11 cellular contexts compared by ENCODE assay signal in the genomic region with DNA sequence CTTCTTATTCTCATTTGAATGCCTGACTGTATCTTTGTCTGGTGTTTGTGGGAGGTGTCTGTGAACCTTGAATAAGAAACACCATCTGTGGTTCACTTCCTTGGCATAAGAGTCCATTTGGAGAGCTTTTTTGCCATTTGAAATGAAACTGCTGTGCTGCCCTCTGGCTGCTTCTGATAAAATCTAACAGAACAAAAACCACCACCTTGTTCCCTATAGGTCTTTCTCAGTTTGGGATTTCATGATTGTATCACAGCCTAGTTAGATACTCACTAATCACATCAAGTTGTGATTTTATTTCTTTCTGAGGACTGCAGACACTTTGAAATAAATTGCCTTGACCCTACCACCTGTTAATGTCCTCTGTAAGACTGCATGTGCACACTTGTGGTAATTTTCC.
DNase-seq lines count a peak whose midpoint lies in the region; ATAC-seq and TF ChIP-seq lines count a peak whose summit lies in the region.
"Had no signal": no experiment of that assay in that cellular context is flagged by ENCODE, and none has a peak within 500 bp of the region (broad histone marks: within the 10 kb centered on the region; RNA-seq: fewer than 3 reads in every experiment).

No MANE protein-coding gene starts in this region.

- H3K9me3 ChIP-seq in SK-N-SH: peaks cover 14% of the 10 kb centered on the region; the same call in 1 of the 2 replicates

- in situ Hi-C loops in SK-MEL-5 (cut with HindIII; ENCODE audit: low pct_unique_long_range_greater_than_20kb, low sequenced_read_pairs): no loop called here

- no peaks in the 10 kb centered on the region for H3K36me3 ChIP-seq in SK-N-SH (replicated peaks in 1 of 2; ENCODE audit: control insufficient read depth in 1 of 2, insufficient read depth in 2 of 2, low read length in 1 of 2)
- H3K36me3 ChIP-seq: stomach had no signal

- TF ChIP-seq RAD21 in SK-N-SH (IDR thresholded peaks at IDR 0.05; ENCODE audit: low read length): peak; percentile 45

- POLR2A ChIA-PET in SK-N-SH (lab: Yijun Ruan, JAX): no interaction called here

- CTCF ChIA-PET in SK-N-SH (lab: Yijun Ruan, JAX): interaction anchor here (0.7 to 1.3 kb wide), 2 partner anchors 20 to 158 kb away, joined by 3 read pairs; no protein-coding TSS in a partner anchor

- H4K20me1 ChIP-seq in SK-N-SH (ENCODE audit: insufficient read depth): no peaks in the 10 kb centered on the region

- no peaks in the 10 kb centered on the region for H3K9me2 ChIP-seq in SK-N-SH

- H3K27ac ChIP-seq in SK-N-SH (ENCODE audit: low read depth in 2 of 2, low read length in 1 of 2): no peak overlapping the region
- H3K27ac ChIP-seq: stomach had no signal

- H3K79me2 ChIP-seq in SK-N-SH (ENCODE audit: insufficient read depth): no peaks in the 10 kb centered on the region

- DNase-seq in SK-N-SH (no peak), SK-MEL-5 (ENCODE audit: low read depth, low spot score) (peak; percentile 32), glomerular endothelial cell (ENCODE audit: extremely low read depth, low read depth, low spot score) (peak; percentile 4), superior temporal gyrus (ENCODE audit: extremely low spot score) (peak; percentile 83)
- DNase-seq in activated CD4-positive, CD25-positive, alpha-beta regulatory T cell (lab: John Stamatoyannopoulos, UW): no peak
- DNase-seq in stimulated activated naive CD4-positive, alpha-beta T cell treated with Interleukin-2 at 50 U/mL for 16 hours (lab: John Stamatoyannopoulos, UW): no peak
- DNase-seq: CD4-positive, alpha-beta T cell; erythroblast; stomach had no signal

- no peaks in the 10 kb centered on the region for H3K27me3 ChIP-seq in SK-N-SH (ENCODE audit: insufficient read depth)
- H3K27me3 ChIP-seq: stomach had no signal

- no peak overlapping the region for H2AFZ ChIP-seq in SK-N-SH (ENCODE audit: low read depth)

- no peaks in the 10 kb centered on the region; a peak in 1 of 4 replicates for H3K4me1 ChIP-seq in SK-N-SH (ENCODE audit: control insufficient read depth in 1 of 2, insufficient read depth in 2 of 2, low read depth in 1 of 2, low read length in 1 of 2)
- H3K4me1 ChIP-seq: stomach had no signal

- TF ChIP-seq EP300 in SK-N-SH (IDR thresholded peaks at IDR 0.05; ENCODE audit: borderline replicate concordance in 1 of 2, low read depth in 1 of 2, low read length in 1 of 2): no peak

- TF ChIP-seq CTCF in SK-N-SH (IDR thresholded peaks at IDR 0.05): 0 out of 2 replicates have a peak, but pooled peaks have one; percentile 21

- H3F3A ChIP-seq in SK-N-SH (replicated peaks; ENCODE audit: insufficient read depth): no peaks in the 10 kb centered on the region

- H3K4me2 ChIP-seq in SK-N-SH: no peak overlapping the region

- no peak overlapping the region for H3K4me3 ChIP-seq in SK-N-SH (ENCODE audit: low read depth in 2 of 2, low read length in 1 of 2)
- H3K4me3 ChIP-seq: stomach had no signal

- ATAC-seq in SK-N-SH treated with all-trans-retinoic acid at 6 μM for 48 hours: no peak
- ATAC-seq in GM19351 (IDR thresholded peaks at IDR 0.05; ENCODE audit: unreplicated experiment): no peak

- no peak overlapping the region for H3K9ac ChIP-seq in SK-N-SH

TF ChIP-seq in SK-N-SH, 30 proteins besides CTCF, POLR2A, EP300 and RAD21:
- TF ChIP-seq TCF12 (IDR thresholded peaks at IDR 0.05) (no peak), RCOR1 (IDR thresholded peaks at IDR 0.05; ENCODE audit: low read length) (peak; percentile 66; the same call in 1 of the 2 replicates), RFX5 (IDR thresholded peaks at IDR 0.05; ENCODE audit: low read length) (no peak), GATA2 (CRISPR knock-in tag; IDR thresholded peaks at IDR 0.05) (peak; percentile 36)

TF ChIP-seq in SK-N-SH treated with all-trans-retinoic acid at 6 μM for 48 hours, 23 proteins besides CTCF, POLR2A, EP300 and RAD21:
- no peak for TF ChIP-seq ZNF8 (CRISPR knock-in tag; IDR thresholded peaks at IDR 0.05)
- TF ChIP-seq ZFP30 (CRISPR knock-in tag; IDR thresholded peaks at IDR 0.05): no peak
- TF ChIP-seq TOX (CRISPR knock-in tag; IDR thresholded peaks at IDR 0.05; ENCODE audit: borderline replicate concordance): no peak
- no peak for TF ChIP-seq CSDC2 (CRISPR knock-in tag; IDR thresholded peaks at IDR 0.05)
- TF ChIP-seq, protein P1, sequence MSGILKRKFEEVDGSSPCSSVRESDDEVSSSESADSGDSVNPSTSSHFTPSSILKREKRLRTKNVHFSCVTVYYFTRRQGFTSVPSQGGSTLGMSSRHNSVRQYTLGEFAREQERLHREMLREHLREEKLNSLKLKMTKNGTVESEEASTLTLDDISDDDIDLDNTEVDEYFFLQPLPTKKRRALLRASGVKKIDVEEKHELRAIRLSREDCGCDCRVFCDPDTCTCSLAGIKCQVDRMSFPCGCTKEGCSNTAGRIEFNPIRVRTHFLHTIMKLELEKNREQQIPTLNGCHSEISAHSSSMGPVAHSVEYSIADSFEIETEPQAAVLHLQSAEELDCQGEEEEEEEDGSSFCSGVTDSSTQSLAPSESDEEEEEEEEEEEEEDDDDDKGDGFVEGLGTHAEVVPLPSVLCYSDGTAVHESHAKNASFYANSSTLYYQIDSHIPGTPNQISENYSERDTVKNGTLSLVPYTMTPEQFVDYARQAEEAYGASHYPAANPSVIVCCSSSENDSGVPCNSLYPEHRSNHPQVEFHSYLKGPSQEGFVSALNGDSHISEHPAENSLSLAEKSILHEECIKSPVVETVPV (CRISPR knock-in tag; IDR thresholded peaks at IDR 0.05): no peak
- no peak for TF ChIP-seq OSR1 (CRISPR knock-in tag; IDR thresholded peaks at IDR 0.05)
- no peak for TF ChIP-seq TCF4 (CRISPR knock-in tag; IDR thresholded peaks at IDR 0.05; ENCODE audit: borderline replicate concordance)
- TF ChIP-seq RARB (CRISPR knock-in tag; IDR thresholded peaks at IDR 0.05): no peak
- no peak for TF ChIP-seq ZNF70 (CRISPR knock-in tag; IDR thresholded peaks at IDR 0.05)
- no peak for TF ChIP-seq ZC3H10 (CRISPR knock-in tag; IDR thresholded peaks at IDR 0.05)
- TF ChIP-seq ESRRG (CRISPR knock-in tag; IDR thresholded peaks at IDR 0.05): no peak
- no peak for TF ChIP-seq ARNTL (CRISPR knock-in tag; IDR thresholded peaks at IDR 0.05; ENCODE audit: borderline replicate concordance, low read depth)

Comparison
In these comparisons a context has a peak if more than half of its experiments do, and no peak if none do; other contexts are left out.
1. DNase-seq: peak in SK-MEL-5 (single experiment), glomerular endothelial cell (single experiment) and superior temporal gyrus (single experiment); none in SK-N-SH (single experiment), activated CD4-positive, CD25-positive, alpha-beta regulatory T cell (0 of 4) and stimulated activated naive CD4-positive, alpha-beta T cell treated with Interleukin-2 at 50 U/mL for 16 hours (single experiment).